In genomic region chr7:95596183-95597135, GRCh38 we compare ENCODE assay signal across 2 cellular contexts.
TF ChIP-seq lines count a peak whose summit lies in the region.

TSS of gene PDK4 (minus strand) at chr7:95596516. CDS start at chr7:95596293, 223 bp downstream.

TF ChIP-seq in H1, 55 proteins besides CTCF, POLR2A, EP300 and RAD21:
- TF ChIP-seq SIN3A (conservative IDR thresholded peaks at IDR 0.05 in 1 of 2, IDR thresholded peaks at IDR 0.05 in 1 of 2; ENCODE audit: low read depth in 1 of 2, low read length in 2 of 2) (peak in 1 of 2 experiments; percentile 60; a peak in 1 of 4 replicates), SUZ12 (IDR thresholded peaks at IDR 0.05; ENCODE audit: low read length) (peak; percentile 38; the same call in 1 of the 2 replicates), ASH2L (IDR thresholded peaks at IDR 0.05; ENCODE audit: low read length) (peak; percentile 65), EZH2 (IDR thresholded peaks at IDR 0.05; ENCODE audit: low read depth, low read length, severe bottlenecking) (no peak), CHD2 (IDR thresholded peaks at IDR 0.05; ENCODE audit: low read length) (0 out of 2 replicates have a peak, but pooled peaks have one; percentile 20), SP1 (IDR thresholded peaks at IDR 0.05; ENCODE audit: low read depth, low read length) (no peak), YY1 (IDR thresholded peaks at IDR 0.05; ENCODE audit: low read depth, low read length) (0 out of 2 replicates have a peak, but pooled peaks have one; percentile 5), TEAD4 (IDR thresholded peaks at IDR 0.05; ENCODE audit: low read depth, low read length) (0 out of 2 replicates have a peak, but pooled peaks have one; percentile 10), TBP (IDR thresholded peaks at IDR 0.05; ENCODE audit: low read depth, low read length) (peak; percentile 86; the same call in 1 of the 2 replicates), KDM4A (IDR thresholded peaks at IDR 0.05; ENCODE audit: low read depth, low read length, severe bottlenecking) (peak; percentile 98), RBBP5 (IDR thresholded peaks at IDR 0.05; ENCODE audit: borderline replicate concordance, low read depth, low read length) (0 out of 2 replicates have a peak, but pooled peaks have one; percentile 26), GTF2F1 (IDR thresholded peaks at IDR 0.05; ENCODE audit: borderline replicate concordance, low read depth, low read length) (no peak), MAX (IDR thresholded peaks at IDR 0.05) (peak; percentile 75)
- TF ChIP-seq, protein P1, sequence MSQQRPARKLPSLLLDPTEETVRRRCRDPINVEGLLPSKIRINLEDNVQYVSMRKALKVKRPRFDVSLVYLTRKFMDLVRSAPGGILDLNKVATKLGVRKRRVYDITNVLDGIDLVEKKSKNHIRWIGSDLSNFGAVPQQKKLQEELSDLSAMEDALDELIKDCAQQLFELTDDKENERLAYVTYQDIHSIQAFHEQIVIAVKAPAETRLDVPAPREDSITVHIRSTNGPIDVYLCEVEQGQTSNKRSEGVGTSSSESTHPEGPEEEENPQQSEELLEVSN (IDR thresholded peaks at IDR 0.05): peak; percentile 67

TF ChIP-seq in liver, 16 proteins besides CTCF, POLR2A, EP300 and RAD21:
- peak in 1 of 2 donors; percentile 16 for TF ChIP-seq EGR1 (IDR thresholded peaks at IDR 0.05; ENCODE audit: low read depth in 2 of 2)
- TF ChIP-seq FOXA1 (IDR thresholded peaks at IDR 0.05): peak; percentile 54
- peak; percentile 89 for TF ChIP-seq TAF1 (conservative IDR thresholded peaks at IDR 0.05)
- TF ChIP-seq RXRA (IDR thresholded peaks at IDR 0.05): peak; percentile 68 to 86
- peak; percentile 32 to 43 for TF ChIP-seq HNF4A (conservative IDR thresholded peaks at IDR 0.05)
- TF ChIP-seq NR2F2 (IDR thresholded peaks at IDR 0.05): peak; percentile 78
- TF ChIP-seq JUND (IDR thresholded peaks at IDR 0.05): peak; percentile 56 to 65
- TF ChIP-seq, protein P2, sequence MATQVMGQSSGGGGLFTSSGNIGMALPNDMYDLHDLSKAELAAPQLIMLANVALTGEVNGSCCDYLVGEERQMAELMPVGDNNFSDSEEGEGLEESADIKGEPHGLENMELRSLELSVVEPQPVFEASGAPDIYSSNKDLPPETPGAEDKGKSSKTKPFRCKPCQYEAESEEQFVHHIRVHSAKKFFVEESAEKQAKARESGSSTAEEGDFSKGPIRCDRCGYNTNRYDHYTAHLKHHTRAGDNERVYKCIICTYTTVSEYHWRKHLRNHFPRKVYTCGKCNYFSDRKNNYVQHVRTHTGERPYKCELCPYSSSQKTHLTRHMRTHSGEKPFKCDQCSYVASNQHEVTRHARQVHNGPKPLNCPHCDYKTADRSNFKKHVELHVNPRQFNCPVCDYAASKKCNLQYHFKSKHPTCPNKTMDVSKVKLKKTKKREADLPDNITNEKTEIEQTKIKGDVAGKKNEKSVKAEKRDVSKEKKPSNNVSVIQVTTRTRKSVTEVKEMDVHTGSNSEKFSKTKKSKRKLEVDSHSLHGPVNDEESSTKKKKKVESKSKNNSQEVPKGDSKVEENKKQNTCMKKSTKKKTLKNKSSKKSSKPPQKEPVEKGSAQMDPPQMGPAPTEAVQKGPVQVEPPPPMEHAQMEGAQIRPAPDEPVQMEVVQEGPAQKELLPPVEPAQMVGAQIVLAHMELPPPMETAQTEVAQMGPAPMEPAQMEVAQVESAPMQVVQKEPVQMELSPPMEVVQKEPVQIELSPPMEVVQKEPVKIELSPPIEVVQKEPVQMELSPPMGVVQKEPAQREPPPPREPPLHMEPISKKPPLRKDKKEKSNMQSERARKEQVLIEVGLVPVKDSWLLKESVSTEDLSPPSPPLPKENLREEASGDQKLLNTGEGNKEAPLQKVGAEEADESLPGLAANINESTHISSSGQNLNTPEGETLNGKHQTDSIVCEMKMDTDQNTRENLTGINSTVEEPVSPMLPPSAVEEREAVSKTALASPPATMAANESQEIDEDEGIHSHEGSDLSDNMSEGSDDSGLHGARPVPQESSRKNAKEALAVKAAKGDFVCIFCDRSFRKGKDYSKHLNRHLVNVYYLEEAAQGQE (IDR thresholded peaks at IDR 0.05): peak; percentile 86
- no peak for TF ChIP-seq GABPA (IDR thresholded peaks at IDR 0.05 in 1 of 2, conservative IDR thresholded peaks at IDR 0.05 in 1 of 2)
- no peak for TF ChIP-seq HNF4G (IDR thresholded peaks at IDR 0.05)
- peak; percentile 86 for TF ChIP-seq YY1 (IDR thresholded peaks at IDR 0.05)
- peak; percentile 72 for TF ChIP-seq SP1 (IDR thresholded peaks at IDR 0.05)
- TF ChIP-seq, protein P3, sequence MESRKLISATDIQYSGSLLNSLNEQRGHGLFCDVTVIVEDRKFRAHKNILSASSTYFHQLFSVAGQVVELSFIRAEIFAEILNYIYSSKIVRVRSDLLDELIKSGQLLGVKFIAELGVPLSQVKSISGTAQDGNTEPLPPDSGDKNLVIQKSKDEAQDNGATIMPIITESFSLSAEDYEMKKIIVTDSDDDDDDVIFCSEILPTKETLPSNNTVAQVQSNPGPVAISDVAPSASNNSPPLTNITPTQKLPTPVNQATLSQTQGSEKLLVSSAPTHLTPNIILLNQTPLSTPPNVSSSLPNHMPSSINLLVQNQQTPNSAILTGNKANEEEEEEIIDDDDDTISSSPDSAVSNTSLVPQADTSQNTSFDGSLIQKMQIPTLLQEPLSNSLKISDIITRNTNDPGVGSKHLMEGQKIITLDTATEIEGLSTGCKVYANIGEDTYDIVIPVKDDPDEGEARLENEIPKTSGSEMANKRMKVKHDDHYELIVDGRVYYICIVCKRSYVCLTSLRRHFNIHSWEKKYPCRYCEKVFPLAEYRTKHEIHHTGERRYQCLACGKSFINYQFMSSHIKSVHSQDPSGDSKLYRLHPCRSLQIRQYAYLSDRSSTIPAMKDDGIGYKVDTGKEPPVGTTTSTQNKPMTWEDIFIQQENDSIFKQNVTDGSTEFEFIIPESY (IDR thresholded peaks at IDR 0.05): no peak
- TF ChIP-seq FOXA2 (IDR thresholded peaks at IDR 0.05): peak; percentile 39
- TF ChIP-seq, protein P4, sequence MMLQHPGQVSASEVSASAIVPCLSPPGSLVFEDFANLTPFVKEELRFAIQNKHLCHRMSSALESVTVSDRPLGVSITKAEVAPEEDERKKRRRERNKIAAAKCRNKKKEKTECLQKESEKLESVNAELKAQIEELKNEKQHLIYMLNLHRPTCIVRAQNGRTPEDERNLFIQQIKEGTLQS (IDR thresholded peaks at IDR 0.05): peak; percentile 33
- TF ChIP-seq MAX (IDR thresholded peaks at IDR 0.05): peak; percentile 84
